Comparison of ENCODE assay signal across 10 cellular contexts in genomic region chr7:2613926-2614613, GRCh38. TPM values are rescaled to one million over a fixed set of nuclear protein-coding genes. Genes with fewer than 3 reads are reported as not detected.
DNase-seq lines count a peak whose midpoint lies in the region; ATAC-seq, FAIRE-seq and TF ChIP-seq lines count a peak whose summit lies in the region.
"Had no signal": no experiment of that assay in that cellular context is flagged by ENCODE, and none has a peak within 500 bp of the region (broad histone marks: within the 10 kb centered on the region; RNA-seq: fewer than 3 reads in every experiment).

No MANE protein-coding gene starts in this region.

- POLR2A ChIA-PET in endothelial cell of umbilical vein (lab: Charles Lee), result no interaction called here
- POLR2A ChIA-PET in activated CD4-positive, alpha-beta T cell treated with anti-CD3 and anti-CD28 coated beads, Interleukin-2, amount 10 ng/mL, durations not matched to agents 7 days and 5 days (lab: Charles Lee), result no interaction called here
- POLR2A ChIA-PET in T-cell (lab: Charles Lee), result no interaction called here
- POLR2A ChIA-PET in CD8-positive, alpha-beta memory T cell (lab: Charles Lee), result no interaction called here

- no peaks in the 10 kb centered on the region for H3K27me3 ChIP-seq in endothelial cell of umbilical vein (ENCODE audit: control insufficient read depth in 2 of 2, insufficient read depth in 2 of 2, low read length in 2 of 2)
- H3K27me3 ChIP-seq in CD8-positive, alpha-beta memory T cell (ENCODE audit: insufficient read depth, low read length, poor library complexity, severe bottlenecking), result no peaks in the 10 kb centered on the region

- TF ChIP-seq POLR2A in endothelial cell of umbilical vein (IDR thresholded peaks at IDR 0.05; ENCODE audit: low read depth, low read length) (no peak), GM18505 (IDR thresholded peaks at IDR 0.05; ENCODE audit: borderline replicate concordance, extremely low read depth, insufficient read depth, insufficient read length) (no peak)

- H3K27me3 Mint-ChIP-seq in naive B cell (peaks cover 0 to 11% (median 0%) of the 10 kb centered on the region in 3 donors), T-cell (no peaks in the 10 kb centered on the region)
- peaks cover 6% of the 10 kb centered on the region for H3K27me3 Mint-ChIP-seq in activated CD4-positive, alpha-beta T cell treated with anti-CD3 and anti-CD28 coated beads, Interleukin-2, amount 10 ng/mL, durations not matched to agents 7 days and 5 days
- no peaks in the 10 kb centered on the region for H3K27me3 Mint-ChIP-seq in CD8-positive, alpha-beta memory T cell

- H3K27ac Mint-ChIP-seq in naive B cell (peak overlapping the region in 4 of 6 donors; percentile 35 to 95 (median 69)), T-cell (no peak overlapping the region)
- H3K27ac Mint-ChIP-seq in activated CD4-positive, alpha-beta T cell treated with anti-CD3 and anti-CD28 coated beads, Interleukin-2, amount 10 ng/mL, durations not matched to agents 7 days and 5 days, result no peak overlapping the region
- no peak overlapping the region for H3K27ac Mint-ChIP-seq in CD8-positive, alpha-beta memory T cell

- H3K4me2 ChIP-seq in endothelial cell of umbilical vein (ENCODE audit: insufficient read depth, low read length), result no peak overlapping the region
- H3K4me2 ChIP-seq: KMS-11 had no signal

- H3K4me3 Mint-ChIP-seq in naive B cell (peak overlapping the region in 3 of 8 donors; percentile 37 to 82 (median 57)), T-cell (no peak overlapping the region)
- H3K4me3 Mint-ChIP-seq in activated CD4-positive, alpha-beta T cell treated with anti-CD3 and anti-CD28 coated beads, Interleukin-2, amount 10 ng/mL, durations not matched to agents 7 days and 5 days, result no peak overlapping the region
- H3K4me3 Mint-ChIP-seq in CD8-positive, alpha-beta memory T cell, result no peak overlapping the region

- H3K9ac ChIP-seq in endothelial cell of umbilical vein (replicated peaks; ENCODE audit: extremely low read depth, insufficient read depth, low read length), result no peak overlapping the region
- H3K9ac ChIP-seq: KMS-11 had no signal

- no peaks in the 10 kb centered on the region for H3K4me1 ChIP-seq in endothelial cell of umbilical vein (ENCODE audit: control insufficient read depth, extremely low read depth, insufficient read depth, low read length)
- H3K4me1 ChIP-seq in CD8-positive, alpha-beta memory T cell (ENCODE audit: insufficient read depth, low read length), result no peaks in the 10 kb centered on the region

- H3K36me3 Mint-ChIP-seq in naive B cell, result no peaks in the 10 kb centered on the region
- no peaks in the 10 kb centered on the region for H3K36me3 Mint-ChIP-seq in activated CD4-positive, alpha-beta T cell treated with anti-CD3 and anti-CD28 coated beads, Interleukin-2, amount 10 ng/mL, durations not matched to agents 7 days and 5 days (ENCODE audit: low read depth)
- peaks cover 3% of the 10 kb centered on the region for H3K36me3 Mint-ChIP-seq in T-cell
- H3K36me3 Mint-ChIP-seq in CD8-positive, alpha-beta memory T cell, result no peaks in the 10 kb centered on the region

- no peak overlapping the region for H2AFZ ChIP-seq in endothelial cell of umbilical vein (ENCODE audit: low read depth, low read length)

- BruUV-seq in endothelial cell of umbilical vein (replicated peaks; lab: Mats Ljungman, UMichigan), result TSS peak; percentile 34

- TF ChIP-seq CTCF in endothelial cell of umbilical vein (IDR thresholded peaks at IDR 0.05; ENCODE audit: extremely low read depth in 1 of 2, insufficient read depth in 1 of 2, low read depth in 1 of 2, low read length in 2 of 2), result no peak

- no peaks in the 10 kb centered on the region for H3K9me3 Mint-ChIP-seq in naive B cell
- H3K9me3 Mint-ChIP-seq in activated CD4-positive, alpha-beta T cell treated with anti-CD3 and anti-CD28 coated beads, Interleukin-2, amount 10 ng/mL, durations not matched to agents 7 days and 5 days, result no peaks in the 10 kb centered on the region
- H3K9me3 Mint-ChIP-seq in T-cell, result no peaks in the 10 kb centered on the region
- H3K9me3 Mint-ChIP-seq in CD8-positive, alpha-beta memory T cell, result no peaks in the 10 kb centered on the region

- peak; percentile 51 for DNase-seq in Ammon's horn (ENCODE audit: low spot score)
- peak; percentile 84 for DNase-seq in NCI-H2107 treated with DMSO at 0.1 percent for 48 hours (lab: John Stamatoyannopoulos, UW; ENCODE audit: unreplicated experiment)
- no peak for DNase-seq in endothelial cell of umbilical vein (ENCODE audit: low read depth, low spot score)
- peak; percentile 40 for DNase-seq in naive B cell
- DNase-seq in activated CD4-positive, alpha-beta T cell treated with anti-CD3 and anti-CD28 coated beads, Interleukin-2, amount 10 ng/mL, durations not matched to agents 7 days and 5 days, result no peak
- DNase-seq in T-cell, result no peak
- DNase-seq in CD8-positive, alpha-beta memory T cell, result no peak
- DNase-seq: DND-41 had no signal

- dilution Hi-C loops in endothelial cell of umbilical vein (cut with MboI; ENCODE audit: extremely low pct_ligation_motif_present, low sequenced_read_pairs), result no loop called here

- no peak for FAIRE-seq in endothelial cell of umbilical vein (lab: Jason Lieb, UNC)

- no peaks in the 10 kb centered on the region for H3K36me3 ChIP-seq in endothelial cell of umbilical vein (ENCODE audit: control insufficient read depth in 2 of 2, extremely low read depth in 1 of 2, insufficient read depth in 2 of 2, low read length in 2 of 2)
- no peaks in the 10 kb centered on the region for H3K36me3 ChIP-seq in CD8-positive, alpha-beta memory T cell (ENCODE audit: insufficient read depth, low read length)

- peak; percentile 76 to 83 for ATAC-seq in naive B cell (ENCODE audit: low read depth in 2 of 2)
- no peak for ATAC-seq in GM18505 (IDR thresholded peaks at IDR 0.05; ENCODE audit: unreplicated experiment)
- no peak for ATAC-seq in T-cell (replicated peaks in 1 of 4)

- intact Hi-C loops in endothelial cell of umbilical vein (cut with micrococcal nuclease), result no loop called here

- CTCF ChIA-PET in endothelial cell of umbilical vein (lab: Charles Lee), result interaction anchor here (1.0 to 1.7 kb wide), 4 partner anchors 8 to 67 kb away, joined by 3 to 5 read pairs (median 4); no protein-coding TSS in a partner anchor
- CTCF ChIA-PET in activated CD4-positive, alpha-beta T cell treated with anti-CD3 and anti-CD28 coated beads, Interleukin-2, amount 10 ng/mL, durations not matched to agents 7 days and 5 days (lab: Charles Lee), result interaction anchor here (1.4 kb wide), 1 partner anchor 21 kb away, joined by 3 read pairs; no protein-coding TSS in a partner anchor
- CTCF ChIA-PET in T-cell (lab: Charles Lee), result no interaction called here
- CTCF ChIA-PET in CD8-positive, alpha-beta memory T cell (lab: Charles Lee), result no interaction called here

- H4K20me1 ChIP-seq in endothelial cell of umbilical vein (replicated peaks; ENCODE audit: control insufficient read depth, extremely low read depth, insufficient read depth, low read length), result no peaks in the 10 kb centered on the region

- H3K27ac ChIP-seq in endothelial cell of umbilical vein (ENCODE audit: insufficient read depth, low read depth, low read length), result no peak overlapping the region
- no peak overlapping the region for H3K27ac ChIP-seq in CD8-positive, alpha-beta memory T cell (ENCODE audit: low read depth, low read length)
- H3K27ac ChIP-seq: KMS-11 had no signal

- H3K4me1 Mint-ChIP-seq in naive B cell, result peaks cover 20 to 37% (median 22%) of the 10 kb centered on the region in 3 donors
- peaks cover 2% of the 10 kb centered on the region for H3K4me1 Mint-ChIP-seq in activated CD4-positive, alpha-beta T cell treated with anti-CD3 and anti-CD28 coated beads, Interleukin-2, amount 10 ng/mL, durations not matched to agents 7 days and 5 days
- peaks cover under 1 to 3% (median 1%) of the 10 kb centered on the region in 3 donors for H3K4me1 Mint-ChIP-seq in T-cell
- H3K4me1 Mint-ChIP-seq in CD8-positive, alpha-beta memory T cell, result peaks cover under 1% of the 10 kb centered on the region in 3 donors

- H3K4me3 ChIP-seq in endothelial cell of umbilical vein (replicated peaks in 1 of 3; ENCODE audit: insufficient read depth in 1 of 3, low read depth in 1 of 3, low read length in 3 of 3), result no peak overlapping the region
- no peak overlapping the region for H3K4me3 ChIP-seq in CD8-positive, alpha-beta memory T cell (ENCODE audit: low read length)

- H3K9me1 ChIP-seq in endothelial cell of umbilical vein (replicated peaks; ENCODE audit: control insufficient read depth, extremely low read depth, insufficient read depth, low read length), result no peaks in the 10 kb centered on the region

- H3K9me3 ChIP-seq in endothelial cell of umbilical vein (replicated peaks; ENCODE audit: control insufficient read depth, insufficient read depth, low read length), result no peaks in the 10 kb centered on the region
- H3K9me3 ChIP-seq in CD8-positive, alpha-beta memory T cell (ENCODE audit: low read length), result no peaks in the 10 kb centered on the region

- H3K79me2 ChIP-seq in endothelial cell of umbilical vein (ENCODE audit: control insufficient read depth, insufficient read depth, low read length), result no peaks in the 10 kb centered on the region

RNA-seq across cellular contexts. Expression of gene TTYH3, which starts 17.7 kb away (rescaled TPM):
- total RNA-seq in endothelial cell of umbilical vein, result 277 and 280 TPM in 2 replicates
- 143 and 192 TPM in 2 replicates for polyA plus RNA-seq in endothelial cell of umbilical vein
- 79.9 and 112 TPM in 2 replicates for polyA plus RNA-seq in endothelial cell of umbilical vein (2011; cell fraction: cytosol; rRNA removed)
- polyA plus RNA-seq in endothelial cell of umbilical vein (2011; cell fraction: nucleus; rRNA removed), result 107 and 132 TPM in 2 replicates
- polyA plus RNA-seq in endothelial cell of umbilical vein (2012), result 116 and 150 TPM in 2 replicates
- 107 and 122 TPM in 2 replicates for polyA minus RNA-seq in endothelial cell of umbilical vein
- 4.9 TPM for polyA minus RNA-seq in endothelial cell of umbilical vein (2011; cell fraction: cytosol; rRNA and poly(A)+ RNA removed)
- polyA minus RNA-seq in endothelial cell of umbilical vein (2011; cell fraction: nucleus; rRNA and poly(A)+ RNA removed), result 45.1 and 83.7 TPM in 2 replicates
- 1 to 10 TPM; 1.2 to 4.4 (median 2.5) TPM for polyA plus RNA-seq in naive B cell (ENCODE audit: low read depth in 6 of 6)
- total RNA-seq in activated CD4-positive, alpha-beta T cell treated with anti-CD3 and anti-CD28 coated beads, Interleukin-2, amount 10 ng/mL, durations not matched to agents 7 days and 5 days, result 10 to 100 TPM; 17.2 to 19.7 TPM
- 10 to 100 TPM; 11.5 to 17.7 (median 14.5) TPM for total RNA-seq in T-cell
- total RNA-seq in CD8-positive, alpha-beta memory T cell, result 10 to 100 TPM; 20.2 to 22.2 TPM
- polyA plus RNA-seq in CD8-positive, alpha-beta memory T cell, result 2.1 TPM

RNA-seq across cellular contexts. Expression of gene IQCE, which starts 55.3 kb away (rescaled TPM):
- total RNA-seq in endothelial cell of umbilical vein (11.3 and 14.5 TPM in 2 replicates), T-cell (10 to 100 TPM in 1 of 5 donors, 1 to 10 TPM in 4; 4.5 to 11.7 (median 8.0) TPM)
- polyA plus RNA-seq in endothelial cell of umbilical vein (4.8 and 4.9 TPM in 2 replicates), naive B cell (ENCODE audit: low read depth in 6 of 6) (1 to 10 TPM in 4 of 6 donors, under 1 TPM in 1, not detected in 1; 0.36 to 1.7 (median 1.3) TPM)
- polyA plus RNA-seq in endothelial cell of umbilical vein (2011; cell fraction: cytosol; rRNA removed), result 5.5 and 5.8 TPM in 2 replicates
- polyA plus RNA-seq in endothelial cell of umbilical vein (2011; cell fraction: nucleus; rRNA removed), result 18.5 and 18.6 TPM in 2 replicates
- polyA plus RNA-seq in endothelial cell of umbilical vein (2012), result 6.0 and 9.1 TPM in 2 replicates
- 9.3 and 13.5 TPM in 2 replicates for polyA minus RNA-seq in endothelial cell of umbilical vein
- polyA minus RNA-seq in endothelial cell of umbilical vein (2011; cell fraction: cytosol; rRNA and poly(A)+ RNA removed), result 10.9 TPM
- polyA minus RNA-seq in endothelial cell of umbilical vein (2011; cell fraction: nucleus; rRNA and poly(A)+ RNA removed), result 7.7 and 8.8 TPM in 2 replicates
- 10 to 100 TPM; 13.8 to 15.5 TPM for total RNA-seq in activated CD4-positive, alpha-beta T cell treated with anti-CD3 and anti-CD28 coated beads, Interleukin-2, amount 10 ng/mL, durations not matched to agents 7 days and 5 days
- 10 to 100 TPM in 1 of 2 experiments, 1 to 10 TPM in 1; 9.6 to 10.4 TPM for total RNA-seq in CD8-positive, alpha-beta memory T cell
- 4.1 TPM for polyA plus RNA-seq in CD8-positive, alpha-beta memory T cell

RNA-seq across cellular contexts. Expression of gene BRAT1, which starts 58.7 kb away (rescaled TPM):
- total RNA-seq in endothelial cell of umbilical vein (31.6 and 32.2 TPM in 2 replicates), T-cell (10 to 100 TPM; 23.6 to 46.2 (median 43.1) TPM)
- polyA plus RNA-seq in endothelial cell of umbilical vein (31.1 and 40.3 TPM in 2 replicates), naive B cell (ENCODE audit: low read depth in 6 of 6) (10 to 100 TPM; 17.7 to 29.3 (median 20.6) TPM)
- polyA plus RNA-seq in endothelial cell of umbilical vein (2011; cell fraction: cytosol; rRNA removed), result 17.5 and 24.9 TPM in 2 replicates
- 64.9 and 75.7 TPM in 2 replicates for polyA plus RNA-seq in endothelial cell of umbilical vein (2011; cell fraction: nucleus; rRNA removed)
- polyA plus RNA-seq in endothelial cell of umbilical vein (2012), result 22.1 and 23.0 TPM in 2 replicates
- polyA minus RNA-seq in endothelial cell of umbilical vein, result 13.8 and 14.1 TPM in 2 replicates
- 29.8 TPM for polyA minus RNA-seq in endothelial cell of umbilical vein (2011; cell fraction: cytosol; rRNA and poly(A)+ RNA removed)
- polyA minus RNA-seq in endothelial cell of umbilical vein (2011; cell fraction: nucleus; rRNA and poly(A)+ RNA removed), result 10.8 and 13.0 TPM in 2 replicates
- 10 to 100 TPM; 40.0 to 43.9 TPM for total RNA-seq in activated CD4-positive, alpha-beta T cell treated with anti-CD3 and anti-CD28 coated beads, Interleukin-2, amount 10 ng/mL, durations not matched to agents 7 days and 5 days
- 10 to 100 TPM; 35.0 to 38.8 TPM for total RNA-seq in CD8-positive, alpha-beta memory T cell
- polyA plus RNA-seq in CD8-positive, alpha-beta memory T cell, result 41.9 TPM

Comparison
In these comparisons a context has a peak if more than half of its experiments do, and no peak if none do; other contexts are left out.
1. DNase-seq: peak in Ammon's horn (single experiment), NCI-H2107 treated with DMSO at 0.1 percent for 48 hours (single experiment) and naive B cell (single experiment); none in endothelial cell of umbilical vein (single experiment), activated CD4-positive, alpha-beta T cell treated with anti-CD3 and anti-CD28 coated beads, Interleukin-2, amount 10 ng/mL, durations not matched to agents 7 days and 5 days (single experiment), T-cell (0 of 34) and CD8-positive, alpha-beta memory T cell (0 of 5).
2. ATAC-seq: peak in naive B cell (2 of 2); none in GM18505 (single experiment) and T-cell (0 of 4).
3. H3K27ac Mint-ChIP-seq: peak in naive B cell (4 of 6); none in activated CD4-positive, alpha-beta T cell treated with anti-CD3 and anti-CD28 coated beads, Interleukin-2, amount 10 ng/mL, durations not matched to agents 7 days and 5 days (single experiment), T-cell (0 of 2) and CD8-positive, alpha-beta memory T cell (0 of 8).
4. RNA of gene TTYH3, which starts 17.7 kb away (total RNA-seq): 277 to 280 TPM in endothelial cell of umbilical vein; 20.2 to 22.2 TPM in CD8-positive, alpha-beta memory T cell, 17.2 to 19.7 TPM in activated CD4-positive, alpha-beta T cell treated with anti-CD3 and anti-CD28 coated beads, Interleukin-2, amount 10 ng/mL, durations not matched to agents 7 days and 5 days and 11.5 to 17.7 TPM in T-cell; every median in the first group is over 10 times any median in the second.
5. CTCF ChIA-PET loops: an anchor here in endothelial cell of umbilical vein (1.0 to 1.7 kb wide) and activated CD4-positive, alpha-beta T cell treated with anti-CD3 and anti-CD28 coated beads, Interleukin-2, amount 10 ng/mL, durations not matched to agents 7 days and 5 days (1.4 kb wide); none called in T-cell and CD8-positive, alpha-beta memory T cell.